In the genomic region with DNA sequence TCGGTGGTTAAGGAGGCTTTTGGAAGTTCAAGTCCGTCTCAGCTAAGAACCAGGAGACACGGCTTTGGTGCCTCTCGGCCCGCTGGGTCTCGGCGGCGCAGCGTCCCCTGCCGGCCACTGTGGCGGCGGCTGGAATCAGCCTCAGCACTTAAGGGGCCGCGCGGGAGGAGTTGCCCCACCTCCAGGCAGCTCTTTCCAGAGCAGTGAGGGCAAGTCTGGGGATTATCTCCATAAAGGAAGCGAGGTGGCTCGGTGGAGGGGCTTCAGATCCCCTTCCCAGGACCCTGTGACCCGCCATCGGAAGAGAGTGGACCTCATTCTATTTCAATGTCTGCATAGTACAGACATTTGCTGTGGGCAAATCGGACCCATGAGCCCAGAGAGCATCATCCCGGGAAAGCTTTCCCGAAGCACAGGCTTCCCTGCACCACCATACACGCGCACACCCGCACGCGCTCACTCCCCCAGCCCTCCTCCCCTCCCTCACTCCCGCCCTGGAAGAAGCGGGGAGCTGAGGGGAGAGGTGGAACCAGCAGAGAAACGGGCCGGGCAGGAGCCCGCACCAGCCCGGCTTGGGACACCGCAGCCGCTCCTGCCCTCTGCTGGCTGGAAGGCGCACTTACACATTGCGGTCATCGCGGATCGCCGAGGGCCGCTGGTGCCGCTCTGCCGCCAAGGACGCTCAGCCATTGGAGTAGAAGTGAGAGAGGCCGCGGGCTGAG, we compare ENCODE assay signal across 8 cellular contexts. TPM values are rescaled to one million over a fixed set of nuclear protein-coding genes. Genes with fewer than 3 reads are reported as not detected.
DNase-seq lines count a peak whose midpoint lies in the region; ATAC-seq and TF ChIP-seq lines count a peak whose summit lies in the region.

No MANE protein-coding gene starts in this region.

- H3K4me1 ChIP-seq in lower lobe of right lung = peaks cover 12% of the 10 kb centered on the region

- ATAC-seq in GM19324 (IDR thresholded peaks at IDR 0.05; ENCODE audit: low FRiP score, unreplicated experiment) (peak; percentile 93), HG03457 (IDR thresholded peaks at IDR 0.05; ENCODE audit: unreplicated experiment) (peak; percentile 87), lower lobe of right lung (peak; percentile 97 to 98)

- no peaks in the 10 kb centered on the region for H3K9me3 ChIP-seq in lower lobe of right lung

- H3K27me3 ChIP-seq in dorsolateral prefrontal cortex (peaks cover 0 to 20% (median 0%) of the 10 kb centered on the region in 45 donors), lower lobe of right lung (ENCODE audit: low read depth) (no peaks in the 10 kb centered on the region)

- DNase-seq in C1 segment of cervical spinal cord (lab: John Stamatoyannopoulos, UW) = peak; percentile 31 to 86 (median 76)
- DNase-seq in NCI-H526 (lab: John Stamatoyannopoulos, UW) = peak; percentile 52 to 91
- DNase-seq in activated CD4-positive, alpha-beta T cell treated with anti-CD3 and anti-CD28 coated beads, Interleukin-2, amount 50 U/mL, for 24 hours (ENCODE audit: low read depth in 1 of 2, low spot score in 1 of 2) = peak; percentile 61 to 73
- peak; percentile 66 to 89 (median 76) for DNase-seq in dorsolateral prefrontal cortex
- DNase-seq in lower lobe of right lung = peak; percentile 91
- peak; percentile 73 to 75 for DNase-seq in stimulated activated CD4-positive, alpha-beta T cell treated with anti-CD3 and anti-CD28 coated beads, Interleukin-4, amount 100 ng/mL, for 48 hours (ENCODE audit: low read depth in 2 of 2)

- H3K4me3 ChIP-seq in dorsolateral prefrontal cortex = peak overlapping the region; percentile 54 to 97 (median 70)
- peak overlapping the region; percentile 72 for H3K4me3 ChIP-seq in lower lobe of right lung

- no peaks in the 10 kb centered on the region for H3K36me3 ChIP-seq in lower lobe of right lung

- TF ChIP-seq CTCF in dorsolateral prefrontal cortex (IDR thresholded peaks at IDR 0.05 in 54 of 56, conservative IDR thresholded peaks at IDR 0.05 in 2 of 56; ENCODE audit: low read depth in 1 of 56, partially characterized antibody in 56 of 56) = peak; percentile 52 to 88 (median 78)
- peak; percentile 82 for TF ChIP-seq CTCF in lower lobe of right lung (IDR thresholded peaks at IDR 0.05)

- intact Hi-C loops in dorsolateral prefrontal cortex (cut with DNase I) (loop anchor here (5.0 to 10.0 kb wide), 5 partner anchors 46 to 359 kb away; a partner anchor contains a TSS), lower lobe of right lung (cut with DNase I) (no loop called here)

- H3K27ac ChIP-seq in dorsolateral prefrontal cortex (peak overlapping the region in 55 of 59 donors; percentile 10 to 88 (median 68)), lower lobe of right lung (peak overlapping the region; percentile 70)

RNA-seq across cellular contexts. Expression of a gene that starts 15.9 kb away (rescaled TPM):
- 10 to 100 TPM in 5 of 120 experiments, 1 to 10 TPM in 72, under 1 TPM in 20, not detected in 23; 0.66 to 22.0 (median 2.2) TPM for total RNA-seq in dorsolateral prefrontal cortex
- total RNA-seq in lower lobe of right lung = 6.0 TPM

RNA-seq across cellular contexts. Expression of a gene that starts 18.6 kb away (rescaled TPM):
- total RNA-seq in dorsolateral prefrontal cortex = 10 to 100 TPM; 30.9 to 67.6 (median 47.5) TPM
- total RNA-seq in lower lobe of right lung = 62.2 TPM

RNA-seq across cellular contexts. Expression of a gene that starts 27.9 kb away (rescaled TPM):
- 1 to 10 TPM in 6 of 120 experiments, under 1 TPM in 21, not detected in 93; 0.37 to 1.5 (median 0.75) TPM for total RNA-seq in dorsolateral prefrontal cortex
- not detected for total RNA-seq in lower lobe of right lung

RNA-seq across cellular contexts. Expression of a gene that starts 53.7 kb away (rescaled TPM):
- 1,000 to 10,000 TPM in 53 of 120 experiments, 100 to 1,000 TPM in 67; 513 to 2,446 (median 961) TPM for total RNA-seq in dorsolateral prefrontal cortex
- total RNA-seq in lower lobe of right lung = 92.7 TPM

RNA-seq across cellular contexts. Expression of a gene that starts 58.9 kb away (rescaled TPM):
- total RNA-seq in dorsolateral prefrontal cortex (1 to 10 TPM in 10 of 120 experiments, under 1 TPM in 18, not detected in 92; 0.29 to 2.2 (median 0.78) TPM), lower lobe of right lung (not detected)

Comparison
In these comparisons a context has a peak if more than half of its experiments do, and no peak if none do; other contexts are left out.
1. Peak in every context shown above with its lines: DNase-seq, ATAC-seq, H3K4me3 ChIP-seq and H3K27ac ChIP-seq.